In genomic region chr2:230650585-230651137, GRCh38 we compare ENCODE assay signal across 11 cellular contexts.
DNase-seq lines count a peak whose midpoint lies in the region; ATAC-seq and TF ChIP-seq lines count a peak whose summit lies in the region.
"Had no signal": no experiment of that assay in that cellular context is flagged by ENCODE, and none has a peak within 500 bp of the region (broad histone marks: within the 10 kb centered on the region; RNA-seq: fewer than 3 reads in every experiment).

No MANE protein-coding gene starts in this region.

- DNase-seq in NCI-H526 (lab: John Stamatoyannopoulos, UW): peak; percentile 50 to 69
- DNase-seq in neural progenitor cell (ENCODE audit: low spot score): peak; percentile 46
- DNase-seq in cerebellar nuclear complex (lab: John Stamatoyannopoulos, UW): no peak
- no peak for DNase-seq in NCI-H2081 (lab: John Stamatoyannopoulos, UW)
- no peak for DNase-seq in spleen
- DNase-seq: activated CD8-positive, alpha-beta T cell treated with anti-CD3 and anti-CD28 coated beads, Interleukin-2, amount 10 ng/mL, durations not matched to agents 7 days and 5 days; heart right ventricle had no signal

- H3K36me3 ChIP-seq in HEK293 (ENCODE audit: control insufficient read depth in 2 of 2, insufficient read depth in 1 of 2, low read length in 2 of 2) (no peaks in the 10 kb centered on the region), neural progenitor cell (no peaks in the 10 kb centered on the region), spleen (no peaks in the 10 kb centered on the region)
- H3K36me3 ChIP-seq: heart right ventricle, neutrophil had no signal

- CTCF ChIA-PET in HEK293 (lab: Yijun Ruan, JAX): no interaction called here

- H3K79me2 ChIP-seq in neural progenitor cell (ENCODE audit: low read depth): no peaks in the 10 kb centered on the region

- H3K27me3 ChIP-seq in neural progenitor cell (no peaks in the 10 kb centered on the region), spleen (replicated peaks in 1 of 7) (peaks cover 0 to 19% (median 0%) of the 10 kb centered on the region in 7 donors)
- H3K27me3 ChIP-seq: heart right ventricle, neutrophil had no signal

- H4K20me1 ChIP-seq in neural progenitor cell (ENCODE audit: low read depth): no peaks in the 10 kb centered on the region

- no peak for TF ChIP-seq POLR2A in spleen (IDR thresholded peaks at IDR 0.05)

- H3K4me2 ChIP-seq in neural progenitor cell: peak overlapping the region; percentile 15

- peaks cover 30% of the 10 kb centered on the region for H3K27me3 Mint-ChIP-seq in neural progenitor cell (ENCODE audit: insufficient read depth, low read depth)

- H3K36me3 Mint-ChIP-seq in neural progenitor cell: no peaks in the 10 kb centered on the region

- intact Hi-C loops in spleen (cut with DNase I; ENCODE audit: low total_unique reads): no loop called here

- H3K9ac ChIP-seq in neural progenitor cell: no peak overlapping the region

- H3K4me1 Mint-ChIP-seq in neural progenitor cell: peaks cover 45% of the 10 kb centered on the region

- TF ChIP-seq CTCF in HEK293 (tag by site-specific recombination; IDR thresholded peaks at IDR 0.05): no peak
- no peak for TF ChIP-seq CTCF in neural progenitor cell (IDR thresholded peaks at IDR 0.05)
- no peak for TF ChIP-seq CTCF in spleen (IDR thresholded peaks at IDR 0.05 in 8 of 11, conservative IDR thresholded peaks at IDR 0.05 in 3 of 11)

- no peak overlapping the region for H2AFZ ChIP-seq in neural progenitor cell (replicated peaks)

- H3K27ac Mint-ChIP-seq in neural progenitor cell: peak overlapping the region; percentile 77
- H3K27ac Mint-ChIP-seq: activated CD8-positive, alpha-beta T cell treated with anti-CD3 and anti-CD28 coated beads, Interleukin-2, amount 10 ng/mL, durations not matched to agents 7 days and 5 days had no signal

- peak; percentile 82 for ATAC-seq in GM18861 (IDR thresholded peaks at IDR 0.05; ENCODE audit: unreplicated experiment)
- ATAC-seq: activated CD8-positive, alpha-beta T cell treated with anti-CD3 and anti-CD28 coated beads, Interleukin-2, amount 10 ng/mL, durations not matched to agents 7 days and 5 days; heart right ventricle had no signal

- H3K9me3 ChIP-seq in HEK293 (ENCODE audit: control insufficient read depth, insufficient read depth, low read depth, low read length): no peaks in the 10 kb centered on the region
- no peaks in the 10 kb centered on the region for H3K9me3 ChIP-seq in neural progenitor cell (ENCODE audit: low read depth)
- H3K9me3 ChIP-seq in spleen: peaks cover 0 to 11% (median 0%) of the 10 kb centered on the region in 8 donors
- H3K9me3 ChIP-seq: heart right ventricle, neutrophil had no signal

- no peak overlapping the region for H3K4me3 ChIP-seq in HEK293 (ENCODE audit: low read depth, low read length)
- H3K4me3 ChIP-seq in neural progenitor cell: no peak overlapping the region
- H3K4me3 ChIP-seq in spleen: no peak overlapping the region
- H3K4me3 ChIP-seq: heart right ventricle had no signal

- peaks cover 21% of the 10 kb centered on the region for H3K9me3 Mint-ChIP-seq in neural progenitor cell

- WGBS in spleen, 5 donors: 55 to 67% (median 66%) methylated on average over 7 of the region's 7 CpGs

- H3K4me3 Mint-ChIP-seq in neural progenitor cell: peak overlapping the region; percentile 10
- H3K4me3 Mint-ChIP-seq: activated CD8-positive, alpha-beta T cell treated with anti-CD3 and anti-CD28 coated beads, Interleukin-2, amount 10 ng/mL, durations not matched to agents 7 days and 5 days had no signal

- H3K27ac ChIP-seq in HEK293 (ENCODE audit: extremely low read depth, low read depth, low read length) (no peak overlapping the region), neural progenitor cell (no peak overlapping the region), spleen (no peak overlapping the region)
- H3K27ac ChIP-seq: heart right ventricle, HL-60, neutrophil had no signal

- no peaks in the 10 kb centered on the region; the same call in 1 of the 2 replicates for H3K4me1 ChIP-seq in HEK293 (ENCODE audit: control insufficient read depth, insufficient read depth, low read length)
- peaks cover 6% of the 10 kb centered on the region for H3K4me1 ChIP-seq in neural progenitor cell
- peaks cover 0 to 13% (median 0%) of the 10 kb centered on the region in 6 donors for H3K4me1 ChIP-seq in spleen
- H3K4me1 ChIP-seq: heart right ventricle had no signal

- POLR2A ChIA-PET in HEK293 (lab: Yijun Ruan, JAX): interaction anchor here (0.6 to 1.1 kb wide), 3 partner anchors 20 to 34 kb away, joined by 3 to 9 read pairs (median 4); no protein-coding TSS in a partner anchor

- no peaks in the 10 kb centered on the region for H3F3A ChIP-seq in neural progenitor cell (ENCODE audit: low read depth)

TF ChIP-seq in HEK293, 187 proteins besides CTCF, POLR2A, EP300 and RAD21:
- TF ChIP-seq ZXDB (tag by site-specific recombination; IDR thresholded peaks at IDR 0.05) (peak; percentile 29; the same call in 1 of the 2 replicates), ZNF677 (tag by site-specific recombination; IDR thresholded peaks at IDR 0.05) (no peak), GLIS1 (tag by site-specific recombination; IDR thresholded peaks at IDR 0.05) (peak; percentile 63; the same call in 1 of the 2 replicates), ZNF792 (tag by site-specific recombination; IDR thresholded peaks at IDR 0.05) (no peak), ZNF843 (tag by site-specific recombination; IDR thresholded peaks at IDR 0.05) (0 out of 2 replicates have a peak, but pooled peaks have one; percentile 43), PRDM4 (tag by site-specific recombination; IDR thresholded peaks at IDR 0.05) (peak; percentile 50; the same call in 1 of the 2 replicates), TCF7L2 (IDR thresholded peaks at IDR 0.05; ENCODE audit: borderline replicate concordance, low read depth, low read length) (peak; percentile 77; the same call in 1 of the 2 replicates), TRIM28 (IDR thresholded peaks at IDR 0.05; ENCODE audit: borderline replicate concordance, low read length) (peak; percentile 98), ZNF37A (tag by site-specific recombination; IDR thresholded peaks at IDR 0.05) (no peak), GLIS2 (tag by site-specific recombination; IDR thresholded peaks at IDR 0.05) (no peak), ZBTB17 (tag by site-specific recombination; IDR thresholded peaks at IDR 0.05) (peak; percentile 14; the same call in 1 of the 2 replicates), OSR2 (tag by site-specific recombination; IDR thresholded peaks at IDR 0.05) (peak; percentile 67)

Comparison
In these comparisons a context has a peak if more than half of its experiments do, and no peak if none do; other contexts are left out.
1. DNase-seq: peak in NCI-H526 (2 of 2) and neural progenitor cell (single experiment); none in cerebellar nuclear complex (0 of 2), NCI-H2081 (0 of 2) and spleen (single experiment).